Comparison of ENCODE assay signal across 10 cellular contexts in the genomic region with DNA sequence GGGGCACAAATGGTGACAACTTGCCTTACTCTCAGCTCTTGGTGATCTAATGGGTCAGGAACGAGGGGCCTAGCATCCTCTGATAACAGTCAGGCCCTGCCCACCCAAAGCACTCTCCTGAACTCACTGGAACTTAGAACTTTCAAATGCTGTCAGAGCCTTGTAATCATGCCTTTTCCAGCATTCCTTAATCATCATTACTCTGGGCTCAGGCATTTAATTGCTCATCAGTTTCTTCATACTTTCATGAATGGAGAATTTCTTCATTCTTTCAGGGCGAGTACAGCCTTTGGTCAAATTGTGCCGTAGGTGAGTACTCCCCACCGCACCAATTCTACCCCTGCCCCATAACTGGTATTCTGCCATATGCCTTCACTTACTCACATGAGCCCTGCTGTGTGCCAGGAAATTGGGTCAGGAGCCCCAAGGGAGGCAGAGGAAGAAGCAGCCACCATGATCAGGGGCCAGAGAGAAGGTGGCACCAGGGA. TPM values are rescaled to one million over a fixed set of nuclear protein-coding genes. Genes with fewer than 3 reads are reported as not detected.
DNase-seq lines count a peak whose midpoint lies in the region; ATAC-seq and TF ChIP-seq lines count a peak whose summit lies in the region.
"Had no signal": no experiment of that assay in that cellular context is flagged by ENCODE, and none has a peak within 500 bp of the region (broad histone marks: within the 10 kb centered on the region; RNA-seq: fewer than 3 reads in every experiment).

No MANE protein-coding gene starts in this region.

- H3K9me3 Mint-ChIP-seq in stimulated activated memory B cell treated with anti-CD40 and anti-IgM and Interleukin-4, amounts not matched to agents 10 μg/mL and 1 μg/mL and 100 μg/mL, for 72 hours: no peaks in the 10 kb centered on the region
- H3K9me3 Mint-ChIP-seq: T-helper 1 cell treated with Interleukin-12 subunit alpha and Interleukin-12 subunit beta and Interleukin-4 antibody, amounts not matched to agents 30 μg/mL and 1 μg/mL, for 36 hours had no signal

- peak overlapping the region; percentile 82 for H3K9ac ChIP-seq in adipocyte (ENCODE audit: low read length)

- H3K4me3 ChIP-seq in adipocyte (ENCODE audit: low read length): peak overlapping the region; percentile 15
- H3K4me3 ChIP-seq: mucosa of descending colon had no signal

- H3K27me3 Mint-ChIP-seq in stimulated activated memory B cell treated with anti-CD40 and anti-IgM and Interleukin-4, amounts not matched to agents 10 μg/mL and 1 μg/mL and 100 μg/mL, for 72 hours: no peaks in the 10 kb centered on the region

- H3K4me3 Mint-ChIP-seq in stimulated activated memory B cell treated with anti-CD40 and anti-IgM and Interleukin-4, amounts not matched to agents 10 μg/mL and 1 μg/mL and 100 μg/mL, for 72 hours: no peak overlapping the region
- H3K4me3 Mint-ChIP-seq: T-helper 1 cell treated with Interleukin-12 subunit alpha and Interleukin-12 subunit beta and Interleukin-4 antibody, amounts not matched to agents 30 μg/mL and 1 μg/mL, for 36 hours had no signal

- H3K27me3 ChIP-seq in adipocyte (replicated peaks; ENCODE audit: control insufficient read depth, insufficient read depth, low read length): no peaks in the 10 kb centered on the region
- H3K27me3 ChIP-seq in foreskin keratinocyte: no peaks in the 10 kb centered on the region

- H3K27ac Mint-ChIP-seq in stimulated activated memory B cell treated with anti-CD40 and anti-IgM and Interleukin-4, amounts not matched to agents 10 μg/mL and 1 μg/mL and 100 μg/mL, for 72 hours: peak overlapping the region; percentile 8
- H3K27ac Mint-ChIP-seq: T-helper 1 cell treated with Interleukin-12 subunit alpha and Interleukin-12 subunit beta and Interleukin-4 antibody, amounts not matched to agents 30 μg/mL and 1 μg/mL, for 36 hours had no signal

- peak overlapping the region; percentile 87 for H3K27ac ChIP-seq in foreskin keratinocyte

- no peaks in the 10 kb centered on the region for H3K36me3 Mint-ChIP-seq in stimulated activated memory B cell treated with anti-CD40 and anti-IgM and Interleukin-4, amounts not matched to agents 10 μg/mL and 1 μg/mL and 100 μg/mL, for 72 hours

- peaks cover 67% of the 10 kb centered on the region for H3K4me1 ChIP-seq in adipocyte (ENCODE audit: control insufficient read depth, insufficient read depth, low read length)
- H3K4me1 ChIP-seq in foreskin keratinocyte: peaks cover 37% of the 10 kb centered on the region

- no peaks in the 10 kb centered on the region for H3K36me3 ChIP-seq in adipocyte (ENCODE audit: control insufficient read depth, insufficient read depth, low read length, severe bottlenecking)

- peak; percentile 95 for DNase-seq in GM04503 (ENCODE audit: low read depth)
- peak; percentile 88 for DNase-seq in adipocyte (ENCODE audit: low read depth)
- DNase-seq in foreskin keratinocyte: peak; percentile 97 to 99
- DNase-seq in NCI-H345 treated with DMSO at 0.1 percent for 48 hours (lab: John Stamatoyannopoulos, UW; ENCODE audit: unreplicated experiment): no peak
- DNase-seq in NCI-H1694 (lab: John Stamatoyannopoulos, UW): no peak
- DNase-seq in HK-2 (ENCODE audit: unreplicated experiment): no peak
- DNase-seq: mucosa of descending colon had no signal

- ATAC-seq in foreskin keratinocyte (peak; percentile 72), GM21390 (IDR thresholded peaks at IDR 0.05; ENCODE audit: unreplicated experiment) (no peak)
- ATAC-seq in stimulated activated memory B cell treated with anti-CD40 and anti-IgM and Interleukin-4, amounts not matched to agents 10 μg/mL and 1 μg/mL and 100 μg/mL, for 72 hours: no peak

- no peak for TF ChIP-seq CTCF in foreskin keratinocyte (conservative IDR thresholded peaks at IDR 0.05)

- peaks cover 13% of the 10 kb centered on the region for H3K4me1 Mint-ChIP-seq in stimulated activated memory B cell treated with anti-CD40 and anti-IgM and Interleukin-4, amounts not matched to agents 10 μg/mL and 1 μg/mL and 100 μg/mL, for 72 hours

- no peaks in the 10 kb centered on the region for H3K9me3 ChIP-seq in adipocyte (ENCODE audit: control insufficient read depth, low read length)
- H3K9me3 ChIP-seq: mucosa of descending colon had no signal

RNA-seq across cellular contexts. Expression of gene DUSP1, which starts 30.2 kb away (rescaled TPM):
- total RNA-seq in foreskin keratinocyte: 10.2 and 14.2 TPM in 2 replicates
- polyA plus RNA-seq in foreskin keratinocyte: 6.2 and 10.7 TPM in 2 replicates

RNA-seq across cellular contexts. Expression of gene ERGIC1, which starts 32.8 kb away (rescaled TPM):
- 86.8 and 90.9 TPM in 2 replicates for total RNA-seq in foreskin keratinocyte
- 54.3 and 61.3 TPM in 2 replicates for polyA plus RNA-seq in foreskin keratinocyte

Comparison
In these comparisons a context has a peak if more than half of its experiments do, and no peak if none do; other contexts are left out.
1. DNase-seq: peak in GM04503 (single experiment), adipocyte (single experiment) and foreskin keratinocyte (2 of 2); none in NCI-H345 treated with DMSO at 0.1 percent for 48 hours (single experiment), NCI-H1694 (single experiment) and HK-2 (single experiment).